ENCODE assay signal across 17 cellular contexts in the genomic region with DNA sequence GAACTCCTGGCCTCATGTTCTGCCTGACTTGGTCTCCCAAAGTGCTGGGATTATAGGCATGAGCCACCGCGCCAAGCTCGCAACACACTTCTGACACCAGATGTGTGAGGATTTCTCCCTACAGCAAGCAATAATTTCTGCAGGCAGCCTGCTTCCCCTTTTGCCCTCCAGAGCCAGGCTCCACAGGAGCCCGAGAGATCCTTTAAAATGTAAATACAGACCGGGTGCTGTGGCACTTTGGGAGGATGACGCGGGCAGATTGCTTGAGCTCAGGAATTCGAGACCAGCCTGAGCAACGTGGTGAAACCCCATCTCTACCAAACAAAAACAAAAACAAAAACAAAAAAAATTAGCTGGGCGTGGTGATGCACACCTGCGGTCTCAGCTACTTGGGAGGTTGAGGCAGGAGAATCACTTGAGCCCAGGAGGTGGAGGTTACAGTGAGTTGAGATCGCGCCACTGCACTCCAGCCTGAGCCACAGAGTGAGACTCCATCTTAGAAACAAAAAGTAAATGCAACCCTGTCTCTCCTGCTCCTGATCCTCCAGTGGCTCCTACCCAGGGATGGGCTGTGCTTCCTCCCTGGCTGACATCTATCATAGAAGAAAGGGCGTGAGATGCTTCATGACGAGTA. TPM values are rescaled to one million over a fixed set of nuclear protein-coding genes. Genes with fewer than 3 reads are reported as not detected.
DNase-seq lines count a peak whose midpoint lies in the region; ATAC-seq lines count a peak whose summit lies in the region.
"Had no signal": no experiment of that assay in that cellular context is flagged by ENCODE, and none has a peak within 500 bp of the region (broad histone marks: within the 10 kb centered on the region; RNA-seq: fewer than 3 reads in every experiment).

No MANE protein-coding gene starts in this region.

- no peak overlapping the region for H3K23ac ChIP-seq in neuronal stem cell (ENCODE audit: low read depth, low read length, poor library complexity)

- CTCF ChIA-PET in activated naive CD4-positive, alpha-beta T cell treated with anti-CD3 and anti-CD28 coated beads, Interleukin-2, amount 10 ng/mL, durations not matched to agents 7 days and 5 days (lab: Charles Lee) = interaction anchor here (1.0 to 1.4 kb wide), 2 partner anchors 56 to 64 kb away, joined by 4 read pairs; no protein-coding TSS in a partner anchor

- no peaks in the 10 kb centered on the region for H3K9me3 Mint-ChIP-seq in activated naive CD4-positive, alpha-beta T cell treated with anti-CD3 and anti-CD28 coated beads, Interleukin-2, amount 10 ng/mL, durations not matched to agents 7 days and 5 days
- H3K9me3 Mint-ChIP-seq: IgD-negative memory B cell had no signal

- no peak overlapping the region for H4K91ac ChIP-seq in neuronal stem cell (ENCODE audit: low read depth, low read length, poor library complexity)

- H3K9ac ChIP-seq in NT2/D1 (ENCODE audit: insufficient read length, low read depth) (no peak overlapping the region), neuronal stem cell (ENCODE audit: low read depth, low read length, poor library complexity) (no peak overlapping the region)

- no peak overlapping the region for H4K8ac ChIP-seq in neuronal stem cell (ENCODE audit: low read depth, low read length)

- no peak overlapping the region for H2AK5ac ChIP-seq in neuronal stem cell (ENCODE audit: low read depth, low read length)

- H2BK12ac ChIP-seq in neuronal stem cell (ENCODE audit: low read length) = no peak overlapping the region

- no peaks in the 10 kb centered on the region for H3K36me3 Mint-ChIP-seq in activated naive CD4-positive, alpha-beta T cell treated with anti-CD3 and anti-CD28 coated beads, Interleukin-2, amount 10 ng/mL, durations not matched to agents 7 days and 5 days
- H3K36me3 Mint-ChIP-seq: IgD-negative memory B cell had no signal

- no peak overlapping the region for H3K4ac ChIP-seq in neuronal stem cell (ENCODE audit: low read length)

- peaks cover 12% of the 10 kb centered on the region for H3K4me1 Mint-ChIP-seq in activated naive CD4-positive, alpha-beta T cell treated with anti-CD3 and anti-CD28 coated beads, Interleukin-2, amount 10 ng/mL, durations not matched to agents 7 days and 5 days

- no peak overlapping the region for H3K4me2 ChIP-seq in neuronal stem cell (ENCODE audit: insufficient read depth, low read length, poor library complexity, severe bottlenecking)

- H3K4me1 ChIP-seq in NT2/D1 (ENCODE audit: insufficient read depth, insufficient read length) (peaks cover 13% of the 10 kb centered on the region), iPS DF 6.9 (ENCODE audit: control insufficient read depth, insufficient read depth, low read length) (peaks cover 8% of the 10 kb centered on the region; the same call in 1 of the 2 replicates), neuronal stem cell (ENCODE audit: control insufficient read depth in 2 of 2, insufficient read depth in 1 of 2, low read depth in 1 of 2, low read length in 2 of 2) (no peaks in the 10 kb centered on the region)
- H3K4me1 ChIP-seq: Caco-2 had no signal

- ATAC-seq in GM21619 (IDR thresholded peaks at IDR 0.05; ENCODE audit: unreplicated experiment) (no peak), GM18907 (IDR thresholded peaks at IDR 0.05; ENCODE audit: unreplicated experiment) (no peak)

- peak; percentile 14 for DNase-seq in activated naive CD4-positive, alpha-beta T cell treated with anti-CD3 and anti-CD28 coated beads, Interleukin-2, amount 10 ng/mL, durations not matched to agents 7 days and 5 days
- DNase-seq in activated naive CD4-positive, alpha-beta T cell (lab: John Stamatoyannopoulos, UW) = no peak
- peak; percentile 89 for DNase-seq in NT2/D1 (ENCODE audit: low read depth, low spot score)
- DNase-seq in iPS DF 6.9 (ENCODE audit: low read depth, low spot score) = peak; percentile 74
- DNase-seq in neuronal stem cell (ENCODE audit: low spot score) = no peak
- DNase-seq in HT-29 (ENCODE audit: low spot score) = no peak
- DNase-seq: Caco-2, NCI-H1048, NCI-H1694 treated with DMSO at 0.1 percent for 48 hours, NCI-H82 had no signal

- no peak overlapping the region for H2BK120ac ChIP-seq in neuronal stem cell (ENCODE audit: low read depth, low read length)

- H3K14ac ChIP-seq in neuronal stem cell (ENCODE audit: low read length) = no peak overlapping the region

- peaks cover 3% of the 10 kb centered on the region for H3K27me3 ChIP-seq in NT2/D1 (ENCODE audit: insufficient read depth, insufficient read length)
- no peaks in the 10 kb centered on the region for H3K27me3 ChIP-seq in iPS DF 6.9 (ENCODE audit: control insufficient read depth, insufficient read depth, low read length)
- H3K27me3 ChIP-seq in neuronal stem cell (ENCODE audit: control insufficient read depth in 3 of 3, insufficient read depth in 3 of 3, low read depth in 1 of 3, low read length in 3 of 3) = no peaks in the 10 kb centered on the region

- H3K9me3 ChIP-seq in NT2/D1 (ENCODE audit: insufficient read depth, low read length) = no peaks in the 10 kb centered on the region
- H3K9me3 ChIP-seq in iPS DF 6.9 (ENCODE audit: control insufficient read depth, insufficient read depth, low read length) = no peaks in the 10 kb centered on the region
- no peaks in the 10 kb centered on the region for H3K9me3 ChIP-seq in neuronal stem cell (replicated peaks in 1 of 2; ENCODE audit: control insufficient read depth in 2 of 2, insufficient read depth in 1 of 2, low read depth in 1 of 2, low read length in 2 of 2)
- H3K9me3 ChIP-seq: Caco-2 had no signal

- no peak overlapping the region for H3K4me3 Mint-ChIP-seq in activated naive CD4-positive, alpha-beta T cell treated with anti-CD3 and anti-CD28 coated beads, Interleukin-2, amount 10 ng/mL, durations not matched to agents 7 days and 5 days

- peaks cover 7% of the 10 kb centered on the region for H3K27me3 Mint-ChIP-seq in activated naive CD4-positive, alpha-beta T cell treated with anti-CD3 and anti-CD28 coated beads, Interleukin-2, amount 10 ng/mL, durations not matched to agents 7 days and 5 days
- H3K27me3 Mint-ChIP-seq: IgD-negative memory B cell had no signal

- H2BK5ac ChIP-seq in neuronal stem cell (ENCODE audit: low read length) = no peak overlapping the region

- peak overlapping the region; percentile 8 for H2AFZ ChIP-seq in neuronal stem cell (ENCODE audit: low read length)

- no peak overlapping the region for H3K18ac ChIP-seq in neuronal stem cell (ENCODE audit: low read length)

- no peak overlapping the region for H3K27ac Mint-ChIP-seq in activated naive CD4-positive, alpha-beta T cell treated with anti-CD3 and anti-CD28 coated beads, Interleukin-2, amount 10 ng/mL, durations not matched to agents 7 days and 5 days
- H3K27ac Mint-ChIP-seq: IgD-negative memory B cell had no signal

- H3K36me3 ChIP-seq in NT2/D1 (ENCODE audit: insufficient read depth, insufficient read length, low read length) = no peaks in the 10 kb centered on the region
- H3K36me3 ChIP-seq in iPS DF 6.9 (ENCODE audit: control insufficient read depth, insufficient read depth, low read length) = no peaks in the 10 kb centered on the region
- H3K36me3 ChIP-seq in neuronal stem cell (replicated peaks in 1 of 2; ENCODE audit: control insufficient read depth in 2 of 2, insufficient read depth in 2 of 2, low read length in 2 of 2) = no peaks in the 10 kb centered on the region

- no peak overlapping the region for H3K27ac ChIP-seq in iPS DF 6.9 (ENCODE audit: low read length)
- H3K27ac ChIP-seq in neuronal stem cell (replicated peaks; ENCODE audit: low read length) = no peak overlapping the region

- H3K79me1 ChIP-seq in neuronal stem cell (ENCODE audit: low read depth, low read length) = no peaks in the 10 kb centered on the region

- H3K4me3 ChIP-seq in NT2/D1 (ENCODE audit: insufficient read length, low read depth) (no peak overlapping the region), iPS DF 6.9 (ENCODE audit: low read length) (no peak overlapping the region), neuronal stem cell (ENCODE audit: low read length in 2 of 2) (no peak overlapping the region)
- H3K4me3 ChIP-seq: GM12878 had no signal

- WGBS in iPS DF 6.9 (ENCODE audit: insufficient coverage, insufficient read length) = no CpG with 5 or more reads among the region's 15 CpGs
- WGBS in neuronal stem cell (ENCODE audit: extremely low coverage in 2 of 2, insufficient read length in 2 of 2, insufficient replicate concordance in 1 of 2), 2 donors = no CpG with 5 or more reads among the region's 15 CpGs

- no peak overlapping the region for H2BK15ac ChIP-seq in neuronal stem cell (ENCODE audit: low read length)

RNA-seq across cellular contexts. Expression of a gene that starts 14.7 kb away (rescaled TPM):
- 0.74 TPM for polyA plus RNA-seq in neuronal stem cell (2013, experiment 1 of 2)
- polyA plus RNA-seq in neuronal stem cell (2013, experiment 2 of 2) = 0.79 TPM
- not detected in 2 replicates for total RNA-seq in HT-29 (2014; rRNA removed; shearing (Covaris generic))
- total RNA-seq: A673, NCI-H460, RPMI7951 had no signal

RNA-seq across cellular contexts. Expression of a gene that starts 32.2 kb away (rescaled TPM):
- polyA plus RNA-seq in neuronal stem cell (2013, experiment 1 of 2) = 48.1 TPM
- polyA plus RNA-seq in neuronal stem cell (2013, experiment 2 of 2) = 46.7 TPM
- total RNA-seq in HT-29 (2014; rRNA removed; shearing (Covaris generic)) = not detected in 2 replicates

RNA-seq across cellular contexts. Expression of a gene that starts 43.9 kb away (rescaled TPM):
- polyA plus RNA-seq in neuronal stem cell (2013, experiment 1 of 2) = 13.4 TPM
- 13.0 TPM for polyA plus RNA-seq in neuronal stem cell (2013, experiment 2 of 2)
- 58.0 and 83.0 TPM in 2 replicates for total RNA-seq in HT-29 (2014; rRNA removed; shearing (Covaris generic))

RNA-seq across cellular contexts. Expression of a gene that starts 53.8 kb away (rescaled TPM):
- 48.7 TPM for polyA plus RNA-seq in neuronal stem cell (2013, experiment 1 of 2)
- 51.0 TPM for polyA plus RNA-seq in neuronal stem cell (2013, experiment 2 of 2)
- total RNA-seq in HT-29 (2014; rRNA removed; shearing (Covaris generic)) = 27.4 and 31.3 TPM in 2 replicates

Comparison
In these comparisons a context has a peak if more than half of its experiments do, and no peak if none do; other contexts are left out.
1. DNase-seq: peak in activated naive CD4-positive, alpha-beta T cell treated with anti-CD3 and anti-CD28 coated beads, Interleukin-2, amount 10 ng/mL, durations not matched to agents 7 days and 5 days (single experiment), NT2/D1 (single experiment) and iPS DF 6.9 (single experiment); none in activated naive CD4-positive, alpha-beta T cell (0 of 4), neuronal stem cell (single experiment) and HT-29 (single experiment).